ENCODE assay signal across 1 cellular context in genomic region chr10:71767420-71768035, GRCh38.
TF ChIP-seq lines count a peak whose summit lies in the region.

No MANE protein-coding gene starts in this region.

TF ChIP-seq in A549, 52 proteins besides CTCF, POLR2A, EP300 and RAD21 (continued from another document):
- no peak for TF ChIP-seq ELK1 (IDR thresholded peaks at IDR 0.05; ENCODE audit: low read depth, low read length)
- peak; percentile 98 for TF ChIP-seq HOXB5 (CRISPR knock-in tag; IDR thresholded peaks at IDR 0.05)
- peak; percentile 60; the same call in 1 of the 2 replicates for TF ChIP-seq ZNF302 (CRISPR knock-in tag; IDR thresholded peaks at IDR 0.05)
- TF ChIP-seq ZC3H11A (IDR thresholded peaks at IDR 0.05): no peak
- 0 out of 2 replicates have a peak, but pooled peaks have one; percentile 48 for TF ChIP-seq EHF (CRISPR knock-in tag; IDR thresholded peaks at IDR 0.05)
